Comparison of ENCODE assay signal across 11 cellular contexts in genomic region chr9:112831281-112831851, GRCh38. TPM values are rescaled to one million over a fixed set of nuclear protein-coding genes. Genes with fewer than 3 reads are reported as not detected.
DNase-seq lines count a peak whose midpoint lies in the region; TF ChIP-seq lines count a peak whose summit lies in the region.
"Had no signal": no experiment of that assay in that cellular context is flagged by ENCODE, and none has a peak within 500 bp of the region (broad histone marks: within the 10 kb centered on the region; RNA-seq: fewer than 3 reads in every experiment).

No MANE protein-coding gene starts in this region.

- no peak overlapping the region for H3K4me3 ChIP-seq in esophagus muscularis mucosa
- H3K4me3 ChIP-seq in brain microvascular endothelial cell (ENCODE audit: low read depth, low read length), result no peak overlapping the region
- no peak overlapping the region for H3K4me3 ChIP-seq in coronary artery
- H3K4me3 ChIP-seq: sigmoid colon had no signal

- intact Hi-C loops in esophagus muscularis mucosa (cut with DNase I) (no loop called here), posterior vena cava (cut with DNase I) (no loop called here)

- no peak for TF ChIP-seq EP300 in esophagus muscularis mucosa (IDR thresholded peaks at IDR 0.05)

- H3K4me1 ChIP-seq in esophagus muscularis mucosa, result peaks cover 2 to 8% (median 6%) of the 10 kb centered on the region in 4 donors

- peaks cover 0 to 25% (median 3%) of the 10 kb centered on the region in 4 donors for H3K36me3 ChIP-seq in esophagus muscularis mucosa
- H3K36me3 ChIP-seq in brain microvascular endothelial cell (replicated peaks), result no peaks in the 10 kb centered on the region

- peak; percentile 79 for DNase-seq in DMS53 (lab: John Stamatoyannopoulos, UW)
- DNase-seq in NCI-H510A treated with DMSO at 0.1 percent for 48 hours (lab: John Stamatoyannopoulos, UW), result peak; percentile 80
- DNase-seq in esophagus muscularis mucosa (ENCODE audit: extremely low spot score), result peak; percentile 81
- DNase-seq in posterior vena cava (ENCODE audit: low spot score), result peak; percentile 84
- DNase-seq in stimulated activated CD4-positive, alpha-beta T cell treated with anti-CD3 and anti-CD28 coated beads, Interleukin-15, amount 100 ng/mL, for 24 hours, result no peak
- no peak for DNase-seq in brain microvascular endothelial cell
- no peak for DNase-seq in coronary artery (ENCODE audit: low spot score)
- no peak for DNase-seq in activated CD4-positive, alpha-beta T cell treated with anti-CD3 and anti-CD28 coated beads for 4 hours
- DNase-seq: activated CD4-positive, alpha-beta T cell treated with anti-CD3 and anti-CD28 coated beads, Interleukin-2, amount 50 U/mL, for 48 hours; GOT3; sigmoid colon had no signal

- 74% methylated on average over 5 of the region's 5 CpGs for WGBS in esophagus muscularis mucosa

- H3K27ac ChIP-seq in esophagus muscularis mucosa (replicated peaks in 1 of 4) (peak overlapping the region in 1 of 4 donors; percentile 28), brain microvascular endothelial cell (no peak overlapping the region), coronary artery (peak overlapping the region in 1 of 2 donors; percentile 74)

- no peak for TF ChIP-seq POLR2A in esophagus muscularis mucosa (IDR thresholded peaks at IDR 0.05; ENCODE audit: low read depth)

- TF ChIP-seq CTCF in esophagus muscularis mucosa (IDR thresholded peaks at IDR 0.05) (no peak), brain microvascular endothelial cell (IDR thresholded peaks at IDR 0.05; ENCODE audit: low read depth, low read length, missing control alignments) (no peak), coronary artery (IDR thresholded peaks at IDR 0.05) (no peak)

- H3K27me3 ChIP-seq in esophagus muscularis mucosa (no peaks in the 10 kb centered on the region), brain microvascular endothelial cell (replicated peaks) (no peaks in the 10 kb centered on the region)
- H3K27me3 ChIP-seq: sigmoid colon had no signal

- H3K9me3 ChIP-seq in esophagus muscularis mucosa, result no peaks in the 10 kb centered on the region
- H3K9me3 ChIP-seq: sigmoid colon had no signal

- in situ Hi-C loops in brain microvascular endothelial cell (cut with HindIII; ENCODE audit: low pct_ligation_motif_present, low sequenced_read_pairs), result no loop called here

RNA-seq across cellular contexts. Expression of gene SLC46A2, which starts 59.3 kb away (rescaled TPM):
- total RNA-seq in esophagus muscularis mucosa, result under 1 TPM in 3 of 4 donors, not detected in 1; 0.17 to 0.42 (median 0.26) TPM
- under 1 TPM; 0.19 to 0.28 TPM for total RNA-seq in posterior vena cava

Comparison
In these comparisons a context has a peak if more than half of its experiments do, and no peak if none do; other contexts are left out.
1. DNase-seq: peak in DMS53 (single experiment), NCI-H510A treated with DMSO at 0.1 percent for 48 hours (single experiment), esophagus muscularis mucosa (single experiment) and posterior vena cava (single experiment); none in stimulated activated CD4-positive, alpha-beta T cell treated with anti-CD3 and anti-CD28 coated beads, Interleukin-15, amount 100 ng/mL, for 24 hours (single experiment), brain microvascular endothelial cell (single experiment), coronary artery (single experiment) and activated CD4-positive, alpha-beta T cell treated with anti-CD3 and anti-CD28 coated beads for 4 hours (0 of 2).